In genomic region chr15:75451202-75451673, GRCh38 we compare ENCODE assay signal across 8 cellular contexts. TPM values are rescaled to one million over a fixed set of nuclear protein-coding genes. Genes with fewer than 3 reads are reported as not detected.
DNase-seq lines count a peak whose midpoint lies in the region; TF ChIP-seq lines count a peak whose summit lies in the region.

No MANE protein-coding gene starts in this region.

- no peaks in the 10 kb centered on the region for H3K27me3 ChIP-seq in tibial artery

- H3K27ac ChIP-seq in tibial artery = peak overlapping the region; percentile 89 to 99

- H3K36me3 Mint-ChIP-seq in activated T-cell treated with anti-CD3 and anti-CD28 coated beads, Interleukin-2, amount 50 U/mL, for 24 hours (ENCODE audit: low read depth) = peaks cover 49% of the 10 kb centered on the region

- H3K27me3 Mint-ChIP-seq in activated T-cell treated with anti-CD3 and anti-CD28 coated beads, Interleukin-2, amount 50 U/mL, for 24 hours = no peaks in the 10 kb centered on the region

- H3K27ac Mint-ChIP-seq in activated T-cell treated with anti-CD3 and anti-CD28 coated beads, Interleukin-2, amount 50 U/mL, for 24 hours = peak overlapping the region; percentile 100

- TF ChIP-seq CTCF in astrocyte of the spinal cord (IDR thresholded peaks at IDR 0.05; ENCODE audit: low read depth, low read length) (no peak), lower leg skin (IDR thresholded peaks at IDR 0.05) (no peak), tibial artery (IDR thresholded peaks at IDR 0.05) (no peak)

- in situ Hi-C loops in astrocyte of the spinal cord (cut with HindIII; ENCODE audit: low sequenced_read_pairs) = no loop called here

- peak overlapping the region; percentile 93 for H3K4me3 Mint-ChIP-seq in activated T-cell treated with anti-CD3 and anti-CD28 coated beads, Interleukin-2, amount 50 U/mL, for 24 hours

- H3K4me1 Mint-ChIP-seq in activated T-cell treated with anti-CD3 and anti-CD28 coated beads, Interleukin-2, amount 50 U/mL, for 24 hours (ENCODE audit: low read depth) = peaks cover 55% of the 10 kb centered on the region

- peaks cover 0 to 34% (median 20%) of the 10 kb centered on the region in 4 donors for H3K4me1 ChIP-seq in tibial artery

- H3K4me3 ChIP-seq in astrocyte of the spinal cord (ENCODE audit: low read depth, low read length) (peak overlapping the region; percentile 87), lower leg skin (ENCODE audit: low read depth, poor library complexity, severe bottlenecking) (peak overlapping the region; percentile 91), tibial artery (peak overlapping the region; percentile 76 to 97)

- TF ChIP-seq POLR2A in lower leg skin (IDR thresholded peaks at IDR 0.05) = no peak

- no peaks in the 10 kb centered on the region for H3K36me3 ChIP-seq in tibial artery

- H3K9me3 Mint-ChIP-seq in activated T-cell treated with anti-CD3 and anti-CD28 coated beads, Interleukin-2, amount 50 U/mL, for 24 hours = no peaks in the 10 kb centered on the region

- no peak for DNase-seq in activated T-cell treated with anti-CD3 and anti-CD28 coated beads, Interleukin-2, amount 50 U/mL, for 24 hours
- DNase-seq in activated T-cell treated with anti-CD3 and anti-CD28 coated beads, Interleukin-2, amount 50 U/mL, for 48 hours = no peak
- DNase-seq in astrocyte of the spinal cord (ENCODE audit: low read depth, low spot score) (no peak), lower leg skin (ENCODE audit: low spot score in 2 of 2) (no peak), tibial artery (no peak), nucleus accumbens (lab: John Stamatoyannopoulos, UW) (no peak), NCI-H345 (lab: John Stamatoyannopoulos, UW) (no peak), SHP77 treated with DMSO at 0.1 percent for 48 hours (lab: John Stamatoyannopoulos, UW) (no peak)

- intact Hi-C loops in lower leg skin (cut with DNase I; ENCODE audit: low total_unique reads) (no loop called here), tibial artery (cut with DNase I; ENCODE audit: low total_unique reads) (no loop called here)

- 0% methylated on average over 3 to 5 of the region's 45 CpGs for WGBS in lower leg skin, 2 donors

- H3K9me3 ChIP-seq in tibial artery = no peaks in the 10 kb centered on the region

RNA-seq across cellular contexts. Expression of gene SIN3A, which starts 0.3 kb away (rescaled TPM):
- total RNA-seq in lower leg skin = 10 to 100 TPM; 47.1 to 68.8 (median 49.6) TPM
